9 cellular contexts compared by ENCODE assay signal in the genomic region with DNA sequence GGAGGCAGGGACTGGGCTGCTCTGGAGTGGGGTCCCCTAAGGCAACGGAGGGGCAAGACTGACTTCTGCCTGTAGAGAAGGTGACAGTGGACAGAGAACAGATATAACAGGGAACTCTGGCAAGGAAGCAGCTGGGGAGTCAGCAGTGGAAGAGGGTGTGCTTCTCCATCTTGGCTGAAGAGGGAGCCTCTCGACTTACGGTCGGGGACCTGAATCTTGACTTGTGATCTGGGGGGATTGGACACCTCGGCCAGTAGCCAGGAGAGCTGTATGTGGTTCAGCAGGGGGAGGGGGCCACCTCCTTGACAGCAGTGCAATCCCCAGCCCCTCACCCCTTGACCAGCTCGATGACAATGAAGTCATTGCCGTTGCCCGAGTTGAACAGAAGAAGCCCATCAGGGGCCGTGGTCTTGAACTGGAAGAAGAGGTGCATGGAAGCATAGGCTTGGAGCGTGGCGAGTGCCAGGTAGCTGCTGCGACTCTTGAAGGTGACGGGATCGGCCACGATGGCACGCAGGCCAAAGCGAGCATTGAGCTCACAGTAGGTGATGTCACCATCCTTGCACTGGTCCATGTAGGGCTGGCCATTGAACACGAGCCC.
DNase-seq lines count a peak whose midpoint lies in the region; FAIRE-seq and TF ChIP-seq lines count a peak whose summit lies in the region.
"Had no signal": no experiment of that assay in that cellular context is flagged by ENCODE, and none has a peak within 500 bp of the region (broad histone marks: within the 10 kb centered on the region; RNA-seq: fewer than 3 reads in every experiment).

No MANE protein-coding gene starts in this region.

- no peaks in the 10 kb centered on the region for H3K36me3 Mint-ChIP-seq in neural progenitor cell

- no peaks in the 10 kb centered on the region for H3K79me2 ChIP-seq in mammary epithelial cell (ENCODE audit: insufficient read depth, low read length)
- H3K79me2 ChIP-seq in neural progenitor cell (ENCODE audit: low read depth): no peaks in the 10 kb centered on the region

- CTCF ChIA-PET in mammary epithelial cell (lab: Charles Lee; ENCODE audit: low non-redundant PET): interaction anchor here (0.5 to 1.4 kb wide), 7 partner anchors 9 to 164 kb away, joined by 3 to 6 read pairs (median 3); no protein-coding TSS in a partner anchor

- dilution Hi-C loops in mammary epithelial cell (cut with HindIII; ENCODE audit: low sequenced_read_pairs): no loop called here

- WGBS in mammary epithelial cell (ENCODE audit: low coverage, missing lambda C conversion rate): 67% methylated on average over 12 of the region's 18 CpGs

- no TSS peak for BruUV-seq in mammary epithelial cell (replicated peaks; lab: Mats Ljungman, UMichigan)

- H3K9ac ChIP-seq in mammary epithelial cell (ENCODE audit: insufficient read depth, low read length): no peak overlapping the region
- no peak overlapping the region for H3K9ac ChIP-seq in neural progenitor cell

- no peaks in the 10 kb centered on the region for H4K20me1 ChIP-seq in mammary epithelial cell (ENCODE audit: insufficient read depth, low read length)
- no peaks in the 10 kb centered on the region for H4K20me1 ChIP-seq in neural progenitor cell (ENCODE audit: low read depth)

- in situ Hi-C loops in mammary epithelial cell (cut with MboI; ENCODE audit: low sequenced_read_pairs in 2 of 2): loop anchor here in 1 of 2 donors (10.0 kb wide), 1 partner anchor 166 kb away; no protein-coding TSS in a partner anchor

- H3K4me3 ChIP-seq in mammary epithelial cell (replicated peaks in 1 of 3; ENCODE audit: insufficient read depth in 1 of 3, low read depth in 2 of 3, low read length in 3 of 3) (no peak overlapping the region), neural progenitor cell (no peak overlapping the region)

- H3K27ac ChIP-seq in mammary epithelial cell (ENCODE audit: insufficient read depth, low read depth, low read length) (no peak overlapping the region), neural progenitor cell (no peak overlapping the region)
- H3K27ac ChIP-seq: neutrophil had no signal

- TF ChIP-seq CTCF in mammary epithelial cell (conservative IDR thresholded peaks at IDR 0.05 in 1 of 2, IDR thresholded peaks at IDR 0.05 in 1 of 2; ENCODE audit: extremely low read depth in 1 of 2, insufficient read depth in 1 of 2, low read depth in 1 of 2, low read length in 2 of 2) (peak; percentile 50 to 72), neural progenitor cell (IDR thresholded peaks at IDR 0.05) (peak; percentile 55)

- FAIRE-seq in RCC 7860 (lab: Jason Lieb, UNC): no peak

- peaks cover 14% of the 10 kb centered on the region for H3K27me3 Mint-ChIP-seq in neural progenitor cell (ENCODE audit: insufficient read depth, low read depth)

- H3K9me3 Mint-ChIP-seq in neural progenitor cell: no peaks in the 10 kb centered on the region

- no peaks in the 10 kb centered on the region for H3K36me3 ChIP-seq in mammary epithelial cell (ENCODE audit: insufficient read depth, low read length)
- no peaks in the 10 kb centered on the region for H3K36me3 ChIP-seq in neural progenitor cell
- H3K36me3 ChIP-seq: neutrophil had no signal

- H3K4me3 Mint-ChIP-seq in neural progenitor cell: peak overlapping the region; percentile 15

- DNase-seq in ELR (ENCODE audit: low read depth) (peak; percentile 58), KG1 (lab: John Stamatoyannopoulos, UW) (peak; percentile 55), mammary epithelial cell (no peak), neural progenitor cell (ENCODE audit: low spot score) (peak; percentile 72), NCI-H187 (lab: John Stamatoyannopoulos, UW) (no peak), RCC 7860 (ENCODE audit: low spot score) (no peak), NCI-H1436 (lab: John Stamatoyannopoulos, UW) (no peak)
- no peak for DNase-seq in stimulated activated CD4-positive, alpha-beta T cell treated with anti-CD3 and anti-CD28 coated beads, Interleukin-4, amount 100 ng/mL, for 4 hours

- H3K9me3 ChIP-seq in mammary epithelial cell (replicated peaks; ENCODE audit: insufficient read depth, low read length) (no peaks in the 10 kb centered on the region), neural progenitor cell (ENCODE audit: low read depth) (no peaks in the 10 kb centered on the region)
- H3K9me3 ChIP-seq: neutrophil had no signal

- peaks cover 20% of the 10 kb centered on the region for H3K4me1 Mint-ChIP-seq in neural progenitor cell

- H3K4me2 ChIP-seq in mammary epithelial cell (ENCODE audit: insufficient read depth, low read depth, low read length): no peak overlapping the region
- no peak overlapping the region for H3K4me2 ChIP-seq in neural progenitor cell

- intact Hi-C loops in mammary epithelial cell (cut with micrococcal nuclease): loop anchor here (5.0 kb wide), 2 partner anchors 91 to 449 kb away; partner anchors contain the start of gene RASGRP2

- no peaks in the 10 kb centered on the region for H3K4me1 ChIP-seq in mammary epithelial cell (ENCODE audit: insufficient read depth, low read length)
- peaks cover 2% of the 10 kb centered on the region for H3K4me1 ChIP-seq in neural progenitor cell

- H3F3A ChIP-seq in neural progenitor cell (ENCODE audit: low read depth): no peaks in the 10 kb centered on the region

- H3K27me3 ChIP-seq in mammary epithelial cell (ENCODE audit: insufficient read depth, low read length) (no peaks in the 10 kb centered on the region), neural progenitor cell (no peaks in the 10 kb centered on the region)

- no peak overlapping the region for H3K27ac Mint-ChIP-seq in neural progenitor cell

- H2AFZ ChIP-seq in mammary epithelial cell (ENCODE audit: low read depth, low read length): no peak overlapping the region
- no peak overlapping the region for H2AFZ ChIP-seq in neural progenitor cell (replicated peaks)

Comparison
In these comparisons a context has a peak if more than half of its experiments do, and no peak if none do; other contexts are left out.
1. DNase-seq: peak in ELR (single experiment), KG1 (single experiment) and neural progenitor cell (single experiment); none in mammary epithelial cell (single experiment), NCI-H187 (0 of 2), RCC 7860 (single experiment), NCI-H1436 (single experiment) and stimulated activated CD4-positive, alpha-beta T cell treated with anti-CD3 and anti-CD28 coated beads, Interleukin-4, amount 100 ng/mL, for 4 hours (0 of 2).